ENCODE assay signal across 24 cellular contexts in the genomic region with DNA sequence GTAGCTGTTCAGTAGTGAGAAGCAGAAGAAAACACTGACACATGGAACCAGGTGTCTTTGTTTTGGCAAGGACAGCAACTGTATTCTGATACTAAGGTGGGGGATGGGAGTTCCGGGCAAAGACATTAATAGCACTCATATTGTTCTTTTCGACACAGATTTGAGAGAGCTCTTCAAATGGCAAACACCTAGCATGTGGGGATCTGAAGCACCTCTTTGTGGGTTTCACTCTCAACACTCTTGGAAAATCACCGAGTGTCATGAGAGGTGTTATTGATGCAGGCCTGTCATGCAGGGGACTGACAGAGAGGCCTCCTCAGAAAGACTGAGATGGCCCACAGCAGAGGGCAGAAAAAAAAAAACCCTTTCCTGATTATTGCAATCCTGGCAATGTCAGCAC.
A peak's percentile ranks its signal among the peaks of the same experiment; 100 is the strongest.
DNase-seq lines count a peak whose midpoint lies in the region; ATAC-seq lines count a peak whose summit lies in the region.
"Had no signal": no experiment of that assay in that cellular context is flagged by ENCODE, and none has a peak within 500 bp of the region (broad histone marks: within the 10 kb centered on the region; RNA-seq: fewer than 3 reads in every experiment).

No MANE protein-coding gene starts in this region.

- DNase-seq in COLO668 (lab: John Stamatoyannopoulos, UW; ENCODE audit: unreplicated experiment) (peak; percentile 56), NCI-H1092 treated with DMSO at 0.1 percent for 48 hours (lab: John Stamatoyannopoulos, UW) (peak; percentile 98), NCI-H2107 treated with DMSO at 0.1 percent for 48 hours (lab: John Stamatoyannopoulos, UW; ENCODE audit: unreplicated experiment) (peak; percentile 89), NCI-H774 (lab: John Stamatoyannopoulos, UW) (peak; percentile 78), Right ventricle myocardium superior (no peak), islet precursor cell (no peak), NOMO-1 treated with DMSO at 0.1 percent for 48 hours (lab: John Stamatoyannopoulos, UW; ENCODE audit: unreplicated experiment) (no peak)
- DNase-seq: 8988T; activated CD4-positive, alpha-beta T cell treated with anti-CD3 and anti-CD28 coated beads for 4 hours; activated naive CD4-positive, alpha-beta T cell treated with anti-CD3 and anti-CD28 coated beads, Interleukin-2, amount 50 U/mL, for 16 hours; anterior cingulate cortex; Caco-2; dermis blood vessel endothelial cell; heart left ventricle; left ventricle myocardium inferior; naive thymus-derived CD4-positive, alpha-beta T cell; NCI-H1048; NCI-H526 treated with DMSO at 0.1 percent for 48 hours; spleen; stimulated activated CD4-positive, alpha-beta T cell treated with anti-CD3 and anti-CD28 coated beads, Interleukin-4, amount 100 ng/mL, for 1 hour; stimulated activated naive CD4-positive, alpha-beta T cell treated with Interleukin-2 at 50 U/mL for 16 hours; T-cell; tibial artery had no signal

- ATAC-seq in GM19463 (IDR thresholded peaks at IDR 0.05; ENCODE audit: unreplicated experiment) (no peak), Right ventricle myocardium superior (ENCODE audit: poor library complexity) (no peak)
- ATAC-seq: heart left ventricle; naive thymus-derived CD4-positive, alpha-beta T cell; T-cell had no signal

- intact Hi-C loops in Right ventricle myocardium superior (cut with DNase I), result no loop called here

Comparison
In these comparisons a context has a peak if more than half of its experiments do, and no peak if none do; other contexts are left out.
1. DNase-seq: peak in COLO668 (single experiment), NCI-H1092 treated with DMSO at 0.1 percent for 48 hours (single experiment), NCI-H2107 treated with DMSO at 0.1 percent for 48 hours (single experiment) and NCI-H774 (single experiment); none in Right ventricle myocardium superior (single experiment), islet precursor cell (single experiment) and NOMO-1 treated with DMSO at 0.1 percent for 48 hours (single experiment).